ENCODE assay signal across 10 cellular contexts in the genomic region with DNA sequence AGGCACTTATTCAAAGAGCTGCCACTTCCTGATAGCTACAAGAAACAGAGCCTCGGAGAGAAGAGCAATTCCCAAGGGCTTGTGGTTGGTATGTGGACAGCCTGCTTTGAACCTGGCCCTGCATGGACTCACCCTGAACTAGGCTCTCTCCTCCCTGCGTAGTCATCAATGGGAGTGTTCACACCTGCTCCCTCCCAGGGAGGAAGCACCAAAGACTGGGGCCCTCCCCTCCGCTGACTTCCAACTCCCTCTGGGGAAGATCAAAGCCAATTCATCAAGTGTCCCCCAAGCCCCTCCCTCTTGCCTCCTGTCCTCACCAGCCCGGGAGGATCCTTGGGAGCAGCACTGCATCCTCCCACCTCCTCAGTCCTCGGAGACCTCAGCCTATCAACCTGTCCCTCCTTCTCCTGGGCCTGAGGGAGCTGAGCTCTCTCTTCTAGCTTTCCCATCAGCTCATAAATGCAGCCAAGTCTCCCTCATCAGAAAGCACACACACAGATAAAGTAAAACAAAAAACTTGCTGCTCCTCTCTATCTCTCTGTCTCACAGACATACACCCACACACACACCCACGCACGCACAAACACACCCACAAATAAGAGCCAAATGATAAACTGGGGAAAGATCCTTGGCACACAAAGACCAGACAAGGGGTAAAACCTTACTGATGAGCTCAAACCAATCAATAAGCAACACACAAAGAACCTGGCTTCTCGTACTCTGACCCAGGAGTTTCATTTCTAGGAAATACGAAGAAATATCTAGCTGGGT. TPM values are rescaled to one million over a fixed set of nuclear protein-coding genes. Genes with fewer than 3 reads are reported as not detected.
A peak's percentile ranks its signal among the peaks of the same experiment; 100 is the strongest.
DNase-seq lines count a peak whose midpoint lies in the region; ATAC-seq and TF ChIP-seq lines count a peak whose summit lies in the region.
"Had no signal": no experiment of that assay in that cellular context is flagged by ENCODE, and none has a peak within 500 bp of the region (broad histone marks: within the 10 kb centered on the region; RNA-seq: fewer than 3 reads in every experiment).

No MANE protein-coding gene starts in this region.

- ATAC-seq in heart right ventricle (peak in 4 of 8 donors; percentile 18 to 29 (median 20)), GM18867 (IDR thresholded peaks at IDR 0.05; ENCODE audit: unreplicated experiment) (no peak)
- no peak for ATAC-seq in activated CD8-positive, alpha-beta T cell treated with anti-CD3 and anti-CD28 coated beads for 36 hours

- H3K36me3 ChIP-seq in heart right ventricle (peaks cover 0 to 25% (median 0%) of the 10 kb centered on the region in 9 donors), left ventricle myocardium inferior (peaks cover 17% of the 10 kb centered on the region)
- H3K36me3 ChIP-seq: BE2C had no signal

- 20 to 43% methylated on average over 8 to 9 of the region's 9 CpGs for WGBS in heart right ventricle, 2 donors

- peaks cover 22 to 80% (median 65%) of the 10 kb centered on the region in 9 donors for H3K4me1 ChIP-seq in heart right ventricle
- H3K4me1 ChIP-seq in left ventricle myocardium inferior = peaks cover 92% of the 10 kb centered on the region
- H3K4me1 ChIP-seq: BE2C had no signal

- H3K4me3 ChIP-seq in heart right ventricle (peak overlapping the region in 4 of 10 donors; percentile 25 to 99 (median 63)), left ventricle myocardium inferior (peak overlapping the region; percentile 86)

- H3K27ac ChIP-seq in heart right ventricle = peak overlapping the region; percentile 15 to 99 (median 86)
- H3K27ac ChIP-seq in left ventricle myocardium inferior (replicated peaks) = peak overlapping the region; percentile 99
- H3K27ac ChIP-seq: HL-60 had no signal

- H3K27me3 ChIP-seq in heart right ventricle (peaks cover 0 to 45% (median 0%) of the 10 kb centered on the region in 7 donors), left ventricle myocardium inferior (ENCODE audit: low read depth) (no peaks in the 10 kb centered on the region)

- no peak overlapping the region for H3K27ac Mint-ChIP-seq in activated CD8-positive, alpha-beta T cell treated with anti-CD3 and anti-CD28 coated beads for 36 hours

- POLR2A ChIA-PET in GM10248 (lab: Yijun Ruan, JAX) = no interaction called here
- POLR2A ChIA-PET in activated CD8-positive, alpha-beta T cell treated with anti-CD3 and anti-CD28 coated beads for 36 hours (lab: Charles Lee) = interaction anchor here (0.6 kb wide), 1 partner anchor 1180 kb away, joined by 3 read pairs; no protein-coding TSS in a partner anchor

- H3K9me3 ChIP-seq in heart right ventricle = no peaks in the 10 kb centered on the region
- no peaks in the 10 kb centered on the region for H3K9me3 ChIP-seq in left ventricle myocardium inferior (replicated peaks)
- H3K9me3 ChIP-seq: BE2C had no signal

- CTCF ChIA-PET in GM10248 (lab: Yijun Ruan, JAX) = interaction anchor here (1.0 to 1.9 kb wide), 2 partner anchors 56 to 150 kb away, joined by 3 to 5 read pairs; no protein-coding TSS in a partner anchor
- CTCF ChIA-PET in activated CD8-positive, alpha-beta T cell treated with anti-CD3 and anti-CD28 coated beads for 36 hours (lab: Charles Lee) = no interaction called here

- H3K4me1 Mint-ChIP-seq in activated CD8-positive, alpha-beta T cell treated with anti-CD3 and anti-CD28 coated beads for 36 hours (ENCODE audit: low read depth) = peaks cover 15% of the 10 kb centered on the region

- peaks cover 46% of the 10 kb centered on the region for H3K27me3 Mint-ChIP-seq in activated CD8-positive, alpha-beta T cell treated with anti-CD3 and anti-CD28 coated beads for 36 hours

- no peaks in the 10 kb centered on the region for H3K36me3 Mint-ChIP-seq in activated CD8-positive, alpha-beta T cell treated with anti-CD3 and anti-CD28 coated beads for 36 hours (ENCODE audit: low read depth)

- intact Hi-C loops in heart right ventricle (cut with DNase I) (loop anchor here in 4 of 10 donors (1.0 to 5.0 kb wide), 4 partner anchors 35 to 66 kb away; no protein-coding TSS in a partner anchor), cardiac septum (cut with DNase I) (loop anchor here (2.0 kb wide), 1 partner anchor 29 kb away; no protein-coding TSS in a partner anchor), left ventricle myocardium inferior (cut with micrococcal nuclease) (no loop called here)
- intact Hi-C loops in activated CD8-positive, alpha-beta T cell treated with anti-CD3 and anti-CD28 coated beads for 36 hours (cut with micrococcal nuclease) = no loop called here

- H3K9me3 Mint-ChIP-seq in activated CD8-positive, alpha-beta T cell treated with anti-CD3 and anti-CD28 coated beads for 36 hours = no peaks in the 10 kb centered on the region

- no peak for DNase-seq in heart right ventricle
- no peak for DNase-seq in cardiac septum (ENCODE audit: low spot score)
- DNase-seq in NCI-H510A (lab: John Stamatoyannopoulos, UW) = peak; percentile 70
- DNase-seq in left ventricle myocardium inferior = no peak
- no peak for DNase-seq in HPDE6-E6E7 (ENCODE audit: extremely low spot score)
- no peak for DNase-seq in GM10248 (ENCODE audit: extremely low spot score)
- DNase-seq in activated CD8-positive, alpha-beta T cell treated with anti-CD3 and anti-CD28 coated beads for 36 hours = no peak
- DNase-seq: BE2C had no signal

- TF ChIP-seq CTCF in heart right ventricle (IDR thresholded peaks at IDR 0.05) = no peak
- TF ChIP-seq CTCF in left ventricle myocardium inferior (IDR thresholded peaks at IDR 0.05; ENCODE audit: borderline replicate concordance) = no peak
- TF ChIP-seq CTCF in GM10248 (IDR thresholded peaks at IDR 0.05; ENCODE audit: control extremely low read depth, extremely low read depth, low read depth, missing control alignments) = no peak
- TF ChIP-seq CTCF in activated CD8-positive, alpha-beta T cell treated with anti-CD3 and anti-CD28 coated beads for 36 hours (IDR thresholded peaks at IDR 0.05) = no peak

- no peak overlapping the region for H3K4me3 Mint-ChIP-seq in activated CD8-positive, alpha-beta T cell treated with anti-CD3 and anti-CD28 coated beads for 36 hours

RNA-seq across cellular contexts. Expression of gene A4GALT, which starts 3.3 kb away (rescaled TPM):
- total RNA-seq in heart right ventricle = 100 to 1,000 TPM in 2 of 10 donors, 10 to 100 TPM in 8; 61.4 to 123 (median 80.6) TPM
- polyA plus RNA-seq in heart right ventricle = 100 to 1,000 TPM in 1 of 2 donors, 10 to 100 TPM in 1; 95.0 to 167 TPM
- 97.7 TPM for total RNA-seq in cardiac septum
- total RNA-seq in left ventricle myocardium inferior = 94.9 TPM
- under 1 TPM; 0.20 to 0.38 TPM for total RNA-seq in activated CD8-positive, alpha-beta T cell treated with anti-CD3 and anti-CD28 coated beads for 36 hours

Comparison
In these comparisons a context has a peak if more than half of its experiments do, and no peak if none do; other contexts are left out.
1. RNA of gene A4GALT, which starts 3.3 kb away (total RNA-seq): 97.7 TPM in cardiac septum (single experiment), 94.9 TPM in left ventricle myocardium inferior (single experiment) and 61.4 to 123 TPM in heart right ventricle; 0.20 to 0.38 TPM in activated CD8-positive, alpha-beta T cell treated with anti-CD3 and anti-CD28 coated beads for 36 hours; every median in the first group is over 10 times any median in the second.